1 cellular context compared by ENCODE assay signal in the genomic region with DNA sequence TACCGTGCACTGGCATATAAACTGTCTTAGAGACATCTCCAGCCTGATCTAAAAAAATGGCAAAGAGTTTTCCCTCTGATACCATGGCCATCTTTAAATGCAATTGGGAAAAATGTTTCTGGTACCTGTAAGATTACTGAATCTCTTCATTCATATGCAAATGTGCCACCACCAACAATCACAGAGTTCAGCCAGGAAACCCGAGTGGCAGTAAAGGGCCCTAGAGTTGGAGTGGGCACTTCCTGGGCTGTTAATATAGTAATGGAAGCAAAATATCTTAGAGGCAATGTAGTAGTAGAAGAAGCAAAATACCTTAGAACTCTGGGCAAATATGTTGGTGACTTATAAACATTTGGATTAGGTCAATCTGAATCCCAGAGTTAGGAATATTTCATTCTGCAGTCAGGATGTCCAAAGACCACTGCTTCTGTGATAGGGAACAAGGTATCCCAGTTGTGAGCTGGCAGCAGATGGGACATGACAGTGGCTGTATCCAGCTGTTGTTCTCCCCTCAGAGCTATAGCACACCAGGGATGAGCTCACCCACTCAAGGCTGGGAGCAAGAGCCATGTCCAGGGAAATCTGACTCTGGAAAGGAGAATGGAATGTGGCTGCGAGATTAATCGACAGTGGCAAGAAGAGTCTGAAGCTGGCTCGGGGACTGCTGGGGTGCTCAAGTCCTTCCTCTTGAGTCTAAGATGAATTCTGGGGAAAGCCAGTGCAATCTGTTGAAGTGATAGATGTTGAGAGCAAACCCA.
TF ChIP-seq lines count a peak whose summit lies in the region.

No MANE protein-coding gene starts in this region.

TF ChIP-seq in WTC11, 78 proteins besides CTCF, POLR2A, EP300 and RAD21 (continued from another document):
- TF ChIP-seq, protein P1, sequence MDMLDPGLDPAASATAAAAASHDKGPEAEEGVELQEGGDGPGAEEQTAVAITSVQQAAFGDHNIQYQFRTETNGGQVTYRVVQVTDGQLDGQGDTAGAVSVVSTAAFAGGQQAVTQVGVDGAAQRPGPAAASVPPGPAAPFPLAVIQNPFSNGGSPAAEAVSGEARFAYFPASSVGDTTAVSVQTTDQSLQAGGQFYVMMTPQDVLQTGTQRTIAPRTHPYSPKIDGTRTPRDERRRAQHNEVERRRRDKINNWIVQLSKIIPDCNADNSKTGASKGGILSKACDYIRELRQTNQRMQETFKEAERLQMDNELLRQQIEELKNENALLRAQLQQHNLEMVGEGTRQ (CRISPR knock-in tag; IDR thresholded peaks at IDR 0.05): no peak
- TF ChIP-seq ZNF219 (CRISPR knock-in tag; IDR thresholded peaks at IDR 0.05; ENCODE audit: borderline replicate concordance) (no peak), JUN (CRISPR knock-in tag; IDR thresholded peaks at IDR 0.05) (no peak), NR2C2 (CRISPR knock-in tag; IDR thresholded peaks at IDR 0.05) (no peak), ZNF671 (CRISPR knock-in tag; IDR thresholded peaks at IDR 0.05) (no peak), ETV6 (CRISPR knock-in tag; IDR thresholded peaks at IDR 0.05) (no peak), NFYB (CRISPR knock-in tag; conservative IDR thresholded peaks at IDR 0.05; ENCODE audit: low read depth) (no peak), ZNF263 (CRISPR knock-in tag; IDR thresholded peaks at IDR 0.05; ENCODE audit: low read depth) (no peak), ZNF232 (CRISPR knock-in tag; IDR thresholded peaks at IDR 0.05) (no peak), IRF2 (CRISPR knock-in tag; IDR thresholded peaks at IDR 0.05; ENCODE audit: borderline replicate concordance, low read depth) (no peak), FOXK1 (CRISPR knock-in tag; IDR thresholded peaks at IDR 0.05) (no peak)
- TF ChIP-seq, protein P2, sequence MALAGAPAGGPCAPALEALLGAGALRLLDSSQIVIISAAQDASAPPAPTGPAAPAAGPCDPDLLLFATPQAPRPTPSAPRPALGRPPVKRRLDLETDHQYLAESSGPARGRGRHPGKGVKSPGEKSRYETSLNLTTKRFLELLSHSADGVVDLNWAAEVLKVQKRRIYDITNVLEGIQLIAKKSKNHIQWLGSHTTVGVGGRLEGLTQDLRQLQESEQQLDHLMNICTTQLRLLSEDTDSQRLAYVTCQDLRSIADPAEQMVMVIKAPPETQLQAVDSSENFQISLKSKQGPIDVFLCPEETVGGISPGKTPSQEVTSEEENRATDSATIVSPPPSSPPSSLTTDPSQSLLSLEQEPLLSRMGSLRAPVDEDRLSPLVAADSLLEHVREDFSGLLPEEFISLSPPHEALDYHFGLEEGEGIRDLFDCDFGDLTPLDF (CRISPR knock-in tag; IDR thresholded peaks at IDR 0.05): no peak
